Comparison of ENCODE assay signal across 21 cellular contexts in genomic region chr16:14458576-14458975, GRCh38.
"Had no signal": no experiment of that assay in that cellular context is flagged by ENCODE, and none has a peak within 500 bp of the region (broad histone marks: within the 10 kb centered on the region; RNA-seq: fewer than 3 reads in every experiment).

No MANE protein-coding gene starts in this region.

- ATAC-seq: activated CD8-positive, alpha-beta T cell treated with anti-CD3 and anti-CD28 coated beads, Interleukin-2, amount 10 ng/mL, durations not matched to agents 7 days and 5 days; foreskin keratinocyte; naive thymus-derived CD4-positive, alpha-beta T cell had no signal

- H3K4me3 Mint-ChIP-seq: activated B cell treated with CpG ODN at 0.5 μM for 24 hours; activated CD8-positive, alpha-beta T cell treated with anti-CD3 and anti-CD28 coated beads, Interleukin-2, amount 10 ng/mL, durations not matched to agents 7 days and 5 days; activated naive CD4-positive, alpha-beta T cell treated with anti-CD3 and anti-CD28 coated beads for 36 hours; activated T-cell treated with anti-CD3 and anti-CD28 coated beads, Interleukin-2, amount 50 U/mL, for 24 hours; brain; memory B cell; naive thymus-derived CD4-positive, alpha-beta T cell; T-helper 2 cell treated with Interferon-gamma antibody and Interleukin-4, amounts not matched to agents 5 μg/mL and 100 μg/mL, for 36 hours had no signal

- H3K27ac ChIP-seq: colonic mucosa, foreskin keratinocyte, neutrophil, parathyroid adenoma, thyroid gland had no signal

- H3K4me3 ChIP-seq: colonic mucosa, thyroid gland had no signal

- H3K27me3 ChIP-seq: colonic mucosa, foreskin keratinocyte, neutrophil, thyroid gland had no signal

- DNase-seq: activated B cell treated with CpG ODN at 0.5 μM for 24 hours; activated CD4-positive, alpha-beta T cell treated with anti-CD3 and anti-CD28 coated beads for 4 hours; activated CD8-positive, alpha-beta T cell treated with anti-CD3 and anti-CD28 coated beads, Interleukin-2, amount 10 ng/mL, durations not matched to agents 7 days and 5 days; activated naive CD4-positive, alpha-beta T cell treated with anti-CD3 and anti-CD28 coated beads for 36 hours; activated T-cell treated with anti-CD3 and anti-CD28 coated beads, Interleukin-2, amount 50 U/mL, for 24 hours; central memory CD4-positive, alpha-beta T cell; colonic mucosa; foreskin keratinocyte; hypothalamus; naive thymus-derived CD4-positive, alpha-beta T cell; stimulated activated CD4-positive, alpha-beta T cell treated with anti-CD3 and anti-CD28 coated beads, Interleukin-12 subunit alpha, Interleukin-12 subunit beta, amount 100 ng/mL, for 4 hours; stimulated activated CD4-positive, alpha-beta T cell treated with anti-CD3 and anti-CD28 coated beads, Interleukin-1b, Interleukin-23, amount 100 ng/mL, for 48 hours; stimulated activated CD8-positive, alpha-beta memory T cell treated with anti-CD3 and anti-CD28 coated beads, Interleukin-4, amount 100 ng/mL, for 48 hours; stimulated activated naive CD4-positive, alpha-beta T cell; thyroid gland had no signal

- FAIRE-seq: urothelium cell line had no signal

- H3K9me3 ChIP-seq: colonic mucosa, neutrophil, thyroid gland had no signal

- H3K27ac Mint-ChIP-seq: activated B cell treated with CpG ODN at 0.5 μM for 24 hours; activated CD8-positive, alpha-beta T cell treated with anti-CD3 and anti-CD28 coated beads, Interleukin-2, amount 10 ng/mL, durations not matched to agents 7 days and 5 days; activated naive CD4-positive, alpha-beta T cell treated with anti-CD3 and anti-CD28 coated beads for 36 hours; activated T-cell treated with anti-CD3 and anti-CD28 coated beads, Interleukin-2, amount 50 U/mL, for 24 hours; brain; memory B cell; T-helper 2 cell treated with Interferon-gamma antibody and Interleukin-4, amounts not matched to agents 5 μg/mL and 100 μg/mL, for 36 hours had no signal

- H3K36me3 ChIP-seq: colonic mucosa, neutrophil, thyroid gland had no signal

- H3K4me1 ChIP-seq: colonic mucosa, parathyroid adenoma, thyroid gland had no signal

- H3K4me1 Mint-ChIP-seq: activated B cell treated with CpG ODN at 0.5 μM for 24 hours had no signal

- H3K9me3 Mint-ChIP-seq: activated naive CD4-positive, alpha-beta T cell treated with anti-CD3 and anti-CD28 coated beads for 36 hours; memory B cell had no signal

- H3K27me3 Mint-ChIP-seq: activated B cell treated with CpG ODN at 0.5 μM for 24 hours; activated T-cell treated with anti-CD3 and anti-CD28 coated beads, Interleukin-2, amount 50 U/mL, for 24 hours; brain; memory B cell; naive thymus-derived CD4-positive, alpha-beta T cell had no signal
